In the genomic region with DNA sequence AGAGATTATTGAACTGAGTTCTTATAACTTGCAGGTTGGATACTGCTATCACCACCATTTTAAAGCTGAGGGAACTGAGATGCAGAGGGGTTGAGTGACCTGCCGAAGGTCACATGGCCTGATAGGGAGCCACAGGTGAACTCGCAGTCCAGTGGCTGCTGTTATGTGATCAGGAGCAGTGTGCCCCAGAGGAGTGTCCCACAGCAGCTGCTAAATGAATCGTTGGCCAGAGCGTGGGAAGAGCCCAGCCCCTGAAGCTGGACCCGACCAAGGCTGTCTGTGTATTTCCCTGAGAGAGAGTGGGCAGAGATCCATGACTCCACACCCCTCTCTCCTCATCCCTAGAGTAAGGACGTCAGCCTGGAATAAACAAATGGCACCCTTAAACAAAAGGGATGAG, we compare ENCODE assay signal across 21 cellular contexts. TPM values are rescaled to one million over a fixed set of nuclear protein-coding genes. Genes with fewer than 3 reads are reported as not detected.
"Had no signal": no experiment of that assay in that cellular context is flagged by ENCODE, and none has a peak within 500 bp of the region (broad histone marks: within the 10 kb centered on the region; RNA-seq: fewer than 3 reads in every experiment).

No MANE protein-coding gene starts in this region.

- DNase-seq: activated CD4-positive, alpha-beta memory T cell treated with anti-CD3 and anti-CD28 coated beads, Interleukin-2, amount 10 ng/mL, durations not matched to agents 7 days and 5 days; activated naive CD4-positive, alpha-beta T cell treated with anti-CD3 and anti-CD28 coated beads, Interleukin-2, amount 50 U/mL, for 16 hours; activated T-cell treated with anti-CD3 and anti-CD28 coated beads, Interleukin-2, amount 50 U/mL, for 24 hours; erythroblast; hippocampal formation; kidney; stimulated activated CD4-positive, alpha-beta T cell treated with anti-CD3 and anti-CD28 coated beads, Interleukin-15, amount 100 ng/mL, for 24 hours; stimulated activated CD4-positive, alpha-beta T cell treated with anti-CD3 and anti-CD28 coated beads, Interleukin-4, amount 100 ng/mL, for 1 hour; stimulated activated naive CD4-positive, alpha-beta T cell; substantia nigra; trophoblast cell; WERI-Rb-1 had no signal

- H3K4me3 ChIP-seq: cardiac muscle cell had no signal

RNA-seq across cellular contexts. Expression of a gene that starts 26.7 kb away (rescaled TPM):
- total RNA-seq: activated CD4-positive, alpha-beta memory T cell treated with anti-CD3 and anti-CD28 coated beads, Interleukin-2, amount 10 ng/mL, durations not matched to agents 7 days and 5 days; cardiac muscle cell; kidney; lower leg skin; mesenteric fat pad; omental fat pad; pulmonary artery endothelial cell; skeletal muscle tissue; T-helper 1 cell treated with Interleukin-12 subunit alpha and Interleukin-12 subunit beta and Interleukin-4 antibody, amounts not matched to agents 30 ng/mL and 1 ng/mL, for 36 hours had no signal
- polyA plus RNA-seq: adipose tissue, cardiac muscle cell, neural cell had no signal

RNA-seq across cellular contexts. Expression of a gene that starts 50.9 kb away (rescaled TPM):
- total RNA-seq: activated CD4-positive, alpha-beta memory T cell treated with anti-CD3 and anti-CD28 coated beads, Interleukin-2, amount 10 ng/mL, durations not matched to agents 7 days and 5 days; T-helper 1 cell treated with Interleukin-12 subunit alpha and Interleukin-12 subunit beta and Interleukin-4 antibody, amounts not matched to agents 30 ng/mL and 1 ng/mL, for 36 hours had no signal
- polyA plus RNA-seq: neural cell had no signal

RNA-seq across cellular contexts. Expression of a gene that starts 52.6 kb away (rescaled TPM):
- total RNA-seq: activated CD4-positive, alpha-beta memory T cell treated with anti-CD3 and anti-CD28 coated beads, Interleukin-2, amount 10 ng/mL, durations not matched to agents 7 days and 5 days; pulmonary artery endothelial cell; skeletal muscle tissue; T-helper 1 cell treated with Interleukin-12 subunit alpha and Interleukin-12 subunit beta and Interleukin-4 antibody, amounts not matched to agents 30 ng/mL and 1 ng/mL, for 36 hours had no signal
- polyA plus RNA-seq: neural cell had no signal
